1 cellular context compared by ENCODE assay signal in genomic region chr6:89799111-89799510, GRCh38.
A peak's percentile ranks its signal among the peaks of the same experiment; 100 is the strongest.
TF ChIP-seq lines count a peak whose summit lies in the region.

No MANE protein-coding gene starts in this region.

TF ChIP-seq in WTC11, 78 proteins besides CTCF, POLR2A, EP300 and RAD21:
- TF ChIP-seq TCF7 (CRISPR knock-in tag; IDR thresholded peaks at IDR 0.05; ENCODE audit: low read depth): no peak
- no peak for TF ChIP-seq FOXP1 (CRISPR knock-in tag; IDR thresholded peaks at IDR 0.05; ENCODE audit: borderline replicate concordance)
- TF ChIP-seq CREB1 (CRISPR knock-in tag; IDR thresholded peaks at IDR 0.05): 0 out of 2 replicates have a peak, but pooled peaks have one; percentile 26
- TF ChIP-seq CBFB (CRISPR knock-in tag; IDR thresholded peaks at IDR 0.05; ENCODE audit: low read depth): no peak
